In the genomic region with DNA sequence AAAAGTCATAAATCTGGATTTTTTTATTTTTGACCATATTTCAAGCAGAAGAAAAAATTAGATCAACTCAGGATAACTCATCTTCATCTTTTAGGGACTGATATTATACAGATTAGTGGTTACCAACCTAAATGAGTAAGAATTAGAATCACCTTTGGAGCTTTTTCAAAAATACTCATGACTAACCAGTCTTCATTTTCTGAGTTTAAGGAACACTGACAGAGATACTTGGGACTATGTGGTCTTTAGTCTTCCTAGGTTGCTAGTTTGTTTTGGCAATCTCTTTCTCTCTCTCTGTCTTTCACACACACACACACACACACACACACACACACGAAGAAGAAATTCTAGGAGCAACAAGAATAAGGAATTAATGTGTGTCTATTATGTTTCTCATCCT, we compare ENCODE assay signal across 14 cellular contexts. TPM values are rescaled to one million over a fixed set of nuclear protein-coding genes. Genes with fewer than 3 reads are reported as not detected.
DNase-seq lines count a peak whose midpoint lies in the region; ATAC-seq, FAIRE-seq and TF ChIP-seq lines count a peak whose summit lies in the region.
"Had no signal": no experiment of that assay in that cellular context is flagged by ENCODE, and none has a peak within 500 bp of the region (broad histone marks: within the 10 kb centered on the region; RNA-seq: fewer than 3 reads in every experiment).

No MANE protein-coding gene starts in this region.

- H3K79me2 ChIP-seq in PC-3 (ENCODE audit: low read length): peaks cover 81% of the 10 kb centered on the region

- no peak for TF ChIP-seq CTCF in A549 (IDR thresholded peaks at IDR 0.05)
- no peak for TF ChIP-seq CTCF in PC-3 (conservative IDR thresholded peaks at IDR 0.05; ENCODE audit: low read depth, low read length)
- TF ChIP-seq CTCF in natural killer cell (IDR thresholded peaks at IDR 0.05): no peak

- no peak overlapping the region for H3K9ac ChIP-seq in PC-3 (ENCODE audit: low read length)

- H3K4me3 ChIP-seq in A549: peak overlapping the region; percentile 15; the same call in 1 of the 3 replicates
- H3K4me3 ChIP-seq in PC-3 (ENCODE audit: low read length): no peak overlapping the region
- H3K4me3 ChIP-seq: tibial nerve had no signal

- H3K4me2 ChIP-seq in A549: peak overlapping the region; percentile 85
- H3K4me2 ChIP-seq in PC-3 (ENCODE audit: low read length): peak overlapping the region; percentile 52; the same call in 1 of the 2 replicates

- TF ChIP-seq RAD21 in A549 (conservative IDR thresholded peaks at IDR 0.05 in 1 of 2, IDR thresholded peaks at IDR 0.05 in 1 of 2): no peak

- ATAC-seq in A549 (no peak), PC-3 (no peak), natural killer cell (no peak), GM19455 (IDR thresholded peaks at IDR 0.05; ENCODE audit: unreplicated experiment) (no peak), HG03108 (IDR thresholded peaks at IDR 0.05; ENCODE audit: unreplicated experiment) (no peak)

- H3K4me1 Mint-ChIP-seq in natural killer cell: peaks cover 29 to 50% of the 10 kb centered on the region in 2 donors

- intact Hi-C loops in PC-3 (cut with micrococcal nuclease): no loop called here
- intact Hi-C loops in natural killer cell (cut with micrococcal nuclease): no loop called here

- no TSS peak for BruUV-seq in PC-3 (replicated peaks; lab: Mats Ljungman, UMichigan)

- H3K36me3 ChIP-seq in PC-3 (ENCODE audit: low read depth, low read length): peaks cover 4% of the 10 kb centered on the region; the same call in 1 of the 2 replicates

- no peaks in the 10 kb centered on the region for H3K36me3 Mint-ChIP-seq in natural killer cell

- no peaks in the 10 kb centered on the region for H4K20me1 ChIP-seq in PC-3 (ENCODE audit: low read length)

- H3K27ac Mint-ChIP-seq in natural killer cell: peak overlapping the region; percentile 21 to 73

- H3K27ac ChIP-seq in A549 (peak overlapping the region; percentile 83 to 95), PC-3 (ENCODE audit: low read length) (peak overlapping the region; percentile 46)

- CTCF ChIA-PET in A549 (lab: Yijun Ruan, JAX): interaction anchor here (0.6 to 5.2 kb wide), 6 partner anchors 9 to 122 kb away, joined by 3 to 26 read pairs (median 4); no protein-coding TSS in a partner anchor
- CTCF ChIA-PET in PC-3 (lab: Charles Lee): no interaction called here

- H3K27me3 Mint-ChIP-seq in natural killer cell (ENCODE audit: low read depth in 2 of 2): no peaks in the 10 kb centered on the region
- H3K27me3 Mint-ChIP-seq: naive B cell, T-cell had no signal

- TF ChIP-seq EP300 in A549 (IDR thresholded peaks at IDR 0.05): no peak

- H3K9me2 ChIP-seq in PC-3 (replicated peaks; ENCODE audit: low read length): no peaks in the 10 kb centered on the region

- no peaks in the 10 kb centered on the region for H3K9me3 Mint-ChIP-seq in natural killer cell
- H3K9me3 Mint-ChIP-seq: naive B cell, T-cell had no signal

- no peak overlapping the region for H3K4me3 Mint-ChIP-seq in natural killer cell
- H3K4me3 Mint-ChIP-seq: naive B cell, T-cell had no signal

- 9% methylated on average over 1 of the region's 1 CpG for WGBS in A549 (ENCODE audit: missing lambda C conversion rate)

- H3K9me3 ChIP-seq in A549 (no peaks in the 10 kb centered on the region), PC-3 (ENCODE audit: low read length) (no peaks in the 10 kb centered on the region)
- H3K9me3 ChIP-seq: tibial nerve had no signal

- peaks cover 14% of the 10 kb centered on the region for H3F3A ChIP-seq in PC-3 (ENCODE audit: low read length, unreplicated experiment)

- no peaks in the 10 kb centered on the region for H3K27me3 ChIP-seq in PC-3 (ENCODE audit: low read length)
- H3K27me3 ChIP-seq: tibial nerve had no signal

- no peak for FAIRE-seq in A549 (lab: Jason Lieb, UNC)

- POLR2A ChIA-PET in A549 (lab: Yijun Ruan, JAX): interaction anchor here (1.5 kb wide), 1 partner anchor 49 kb away, joined by 3 read pairs; no protein-coding TSS in a partner anchor
- POLR2A ChIA-PET in PC-3 (lab: Charles Lee; ENCODE audit: unreplicated experiment): interaction anchor here (0.7 kb wide), 1 partner anchor 50 kb away, joined by 4 read pairs; a partner anchor contains a TSS

- DNase-seq in A549 (ENCODE audit: low read depth in 1 of 2, low spot score in 1 of 2) (no peak), PC-3 (peak; percentile 59), dermis blood vessel endothelial cell (peak; percentile 43), natural killer cell (no peak), NOMO-1 treated with DMSO at 0.1 percent for 48 hours (lab: John Stamatoyannopoulos, UW; ENCODE audit: unreplicated experiment) (no peak), putamen (ENCODE audit: low spot score) (no peak)
- DNase-seq: caudate nucleus, MV-4-11, naive B cell, NCI-H526 treated with DMSO at 0.1 percent for 48 hours, T-cell had no signal

- TF ChIP-seq POLR2A in A549 (IDR thresholded peaks at IDR 0.05; ENCODE audit: low read length): no peak

- H3K4me1 ChIP-seq in A549 (peaks cover 91% of the 10 kb centered on the region), PC-3 (ENCODE audit: insufficient read depth, low read length) (peaks cover 44% of the 10 kb centered on the region)

- no peak overlapping the region for H2AFZ ChIP-seq in PC-3 (ENCODE audit: low read length)

TF ChIP-seq in A549, 52 proteins besides CTCF, POLR2A, EP300 and RAD21:
- TF ChIP-seq FOSB (CRISPR knock-in tag; IDR thresholded peaks at IDR 0.05): no peak
- TF ChIP-seq, protein P1, sequence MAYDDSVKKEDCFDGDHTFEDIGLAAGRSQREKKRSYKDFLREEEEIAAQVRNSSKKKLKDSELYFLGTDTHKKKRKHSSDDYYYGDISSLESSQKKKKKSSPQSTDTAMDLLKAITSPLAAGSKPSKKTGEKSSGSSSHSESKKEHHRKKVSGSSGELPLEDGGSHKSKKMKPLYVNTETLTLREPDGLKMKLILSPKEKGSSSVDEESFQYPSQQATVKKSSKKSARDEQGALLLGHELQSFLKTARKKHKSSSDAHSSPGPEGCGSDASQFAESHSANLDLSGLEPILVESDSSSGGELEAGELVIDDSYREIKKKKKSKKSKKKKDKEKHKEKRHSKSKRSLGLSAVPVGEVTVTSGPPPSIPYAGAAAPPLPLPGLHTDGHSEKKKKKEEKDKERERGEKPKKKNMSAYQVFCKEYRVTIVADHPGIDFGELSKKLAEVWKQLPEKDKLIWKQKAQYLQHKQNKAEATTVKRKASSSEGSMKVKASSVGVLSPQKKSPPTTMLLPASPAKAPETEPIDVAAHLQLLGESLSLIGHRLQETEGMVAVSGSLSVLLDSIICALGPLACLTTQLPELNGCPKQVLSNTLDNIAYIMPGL (CRISPR knock-in tag; IDR thresholded peaks at IDR 0.05; ENCODE audit: borderline replicate concordance): peak; percentile 39; the same call in 1 of the 2 replicates

RNA-seq across cellular contexts. Expression of a gene that starts 50.1 kb away (rescaled TPM):
- polyA plus RNA-seq in A549 (2011; rRNA removed) (93.2 and 111 TPM in 2 replicates), A549 (2017; fragmentation: RNase III; extraction: RNeasy Plus Mini Kit Qiagen cat#74134 plus additional on column Dnase treatment) (55.5 to 57.8 TPM (median 57.5 TPM) in 3 replicates)
- 11.4 and 13.2 TPM in 2 replicates for polyA plus RNA-seq in A549 (2012; cell fraction: cytosol; rRNA removed)
- 8.5 and 11.3 TPM in 2 replicates for polyA plus RNA-seq in A549 (2012; cell fraction: nucleus; rRNA removed)
- 29.2 and 34.3 TPM in 2 replicates for polyA minus RNA-seq in A549 (2011; rRNA and poly(A)+ RNA removed)
- total RNA-seq in PC-3 (2014; rRNA removed) (35.5 and 43.9 TPM in 2 replicates), dermis blood vessel endothelial cell (86.6 and 142 TPM in 2 replicates), natural killer cell (10 to 100 TPM; 56.5 to 72.3 (median 69.4) TPM)

Comparison
In these comparisons a context has a peak if more than half of its experiments do, and no peak if none do; other contexts are left out.
1. DNase-seq: peak in PC-3 (single experiment) and dermis blood vessel endothelial cell (single experiment); none in A549 (0 of 2), natural killer cell (single experiment), NOMO-1 treated with DMSO at 0.1 percent for 48 hours (single experiment) and putamen (single experiment).